In genomic region chr1:93029317-93029716, GRCh38 we compare ENCODE assay signal across 16 cellular contexts. TPM values are rescaled to one million over a fixed set of nuclear protein-coding genes. Genes with fewer than 3 reads are reported as not detected.
DNase-seq lines count a peak whose midpoint lies in the region; ATAC-seq and TF ChIP-seq lines count a peak whose summit lies in the region.
"Had no signal": no experiment of that assay in that cellular context is flagged by ENCODE, and none has a peak within 500 bp of the region (broad histone marks: within the 10 kb centered on the region; RNA-seq: fewer than 3 reads in every experiment).

No MANE protein-coding gene starts in this region.

- 51 to 63% methylated on average over 3 of the region's 3 CpGs for WGBS in aorta, 2 donors

- H3K79me2 ChIP-seq in DOHH2 (ENCODE audit: control insufficient read depth, low read length), result no peaks in the 10 kb centered on the region
- H3K79me2 ChIP-seq in OCI-LY1 (ENCODE audit: insufficient read depth, low read length), result no peaks in the 10 kb centered on the region

- no peaks in the 10 kb centered on the region for H3K9me3 Mint-ChIP-seq in activated naive CD4-positive, alpha-beta T cell treated with anti-CD3 and anti-CD28 coated beads, Interleukin-2, amount 50 U/mL, for 72 hours
- H3K9me3 Mint-ChIP-seq: stimulated activated naive B cell treated with anti-CD40 and anti-IgM and Interleukin-4, amounts not matched to agents 10 μg/mL and 1 μg/mL and 100 μg/mL, for 72 hours had no signal

- H3K36me3 ChIP-seq in BLaER1, result no peaks in the 10 kb centered on the region
- H3K36me3 ChIP-seq in DOHH2 (ENCODE audit: control insufficient read depth, low read length), result no peaks in the 10 kb centered on the region
- no peaks in the 10 kb centered on the region for H3K36me3 ChIP-seq in OCI-LY1 (ENCODE audit: insufficient read depth, low read length)
- no peaks in the 10 kb centered on the region for H3K36me3 ChIP-seq in aorta (ENCODE audit: control insufficient read depth in 1 of 2, insufficient read depth in 2 of 2, low read length in 1 of 2)
- H3K36me3 ChIP-seq: WERI-Rb-1 had no signal

- H3K4me1 ChIP-seq in BLaER1, result peaks cover 66% of the 10 kb centered on the region
- H3K4me1 ChIP-seq in DOHH2 (ENCODE audit: control insufficient read depth, low read length), result peaks cover 36% of the 10 kb centered on the region
- peaks cover 95% of the 10 kb centered on the region for H3K4me1 ChIP-seq in OCI-LY1 (ENCODE audit: insufficient read depth, low read length, severe bottlenecking)
- no peaks in the 10 kb centered on the region for H3K4me1 ChIP-seq in aorta (ENCODE audit: control insufficient read depth in 1 of 2, insufficient read depth in 2 of 2, low read length in 2 of 2)

- no peak overlapping the region for H2AFZ ChIP-seq in OCI-LY1 (ENCODE audit: low read length)

- peak; percentile 84 to 95 for ATAC-seq in activated naive CD4-positive, alpha-beta T cell treated with anti-CD3 and anti-CD28 coated beads, Interleukin-2, amount 50 U/mL, for 72 hours
- no peak for ATAC-seq in GM21528 (IDR thresholded peaks at IDR 0.05; ENCODE audit: low FRiP score, unreplicated experiment)
- ATAC-seq in aorta (ENCODE audit: low FRiP score), result no peak

- peak in 1 of 2 donors; percentile 11 for DNase-seq in activated naive CD4-positive, alpha-beta T cell treated with anti-CD3 and anti-CD28 coated beads, Interleukin-2, amount 50 U/mL, for 72 hours (ENCODE audit: low spot score in 2 of 2)
- no peak for DNase-seq in caudate nucleus (lab: John Stamatoyannopoulos, UW)
- DNase-seq in aorta, result no peak
- no peak for DNase-seq in NCI-H2227 treated with DMSO at 0.1 percent for 48 hours (lab: John Stamatoyannopoulos, UW)
- DNase-seq: EL; Kasumi-1; mesenchymal stem cell; NCI-H748 treated with DMSO at 0.1 percent for 48 hours; nucleus accumbens; SHP77; stimulated activated naive B cell treated with anti-CD40 and anti-IgM and Interleukin-4, amounts not matched to agents 10 μg/mL and 1 μg/mL and 100 μg/mL, for 72 hours; WERI-Rb-1 had no signal

- H3K9me2 ChIP-seq in DOHH2 (replicated peaks; ENCODE audit: control insufficient read depth, low read length), result no peaks in the 10 kb centered on the region
- no peaks in the 10 kb centered on the region for H3K9me2 ChIP-seq in OCI-LY1 (ENCODE audit: low read depth, low read length)

- H3K4me3 ChIP-seq in BLaER1 (no peak overlapping the region), DOHH2 (ENCODE audit: low read length) (no peak overlapping the region), OCI-LY1 (ENCODE audit: low read depth, low read length, poor library complexity, severe bottlenecking) (no peak overlapping the region), aorta (ENCODE audit: low read length in 2 of 2) (no peak overlapping the region)

- 0 out of 2 replicates have a peak, but pooled peaks cover 4% of the 10 kb centered on the region for H3K9me3 ChIP-seq in BLaER1
- H3K9me3 ChIP-seq in DOHH2 (ENCODE audit: control insufficient read depth, insufficient read depth, low read length), result no peaks in the 10 kb centered on the region
- no peaks in the 10 kb centered on the region for H3K9me3 ChIP-seq in OCI-LY1 (ENCODE audit: low read length)
- no peaks in the 10 kb centered on the region for H3K9me3 ChIP-seq in aorta (ENCODE audit: control insufficient read depth, low read length)

- no peak for TF ChIP-seq CTCF in DOHH2 (IDR thresholded peaks at IDR 0.05; ENCODE audit: low read depth, low read length, poor library complexity, severe bottlenecking)
- TF ChIP-seq CTCF in OCI-LY1 (IDR thresholded peaks at IDR 0.05; ENCODE audit: low read length), result no peak

- H3K9ac ChIP-seq in BLaER1 (no peak overlapping the region), OCI-LY1 (ENCODE audit: low read length) (peak overlapping the region; percentile 69)

- H3K27ac ChIP-seq in BLaER1 (no peak overlapping the region), DOHH2 (ENCODE audit: low read depth, low read length) (no peak overlapping the region), OCI-LY1 (ENCODE audit: low read depth, low read length, poor library complexity, severe bottlenecking) (peak overlapping the region; percentile 98), caudate nucleus (ENCODE audit: low read depth, low read length) (no peak overlapping the region), aorta (ENCODE audit: low read depth in 1 of 2, low read length in 2 of 2) (no peak overlapping the region)
- H3K27ac ChIP-seq: WERI-Rb-1 had no signal

- H3K27ac Mint-ChIP-seq in activated naive CD4-positive, alpha-beta T cell treated with anti-CD3 and anti-CD28 coated beads, Interleukin-2, amount 50 U/mL, for 72 hours, result peak overlapping the region in 1 of 2 donors; percentile 65
- H3K27ac Mint-ChIP-seq: stimulated activated naive B cell treated with anti-CD40 and anti-IgM and Interleukin-4, amounts not matched to agents 10 μg/mL and 1 μg/mL and 100 μg/mL, for 72 hours had no signal

- no peaks in the 10 kb centered on the region for H3K36me3 Mint-ChIP-seq in activated naive CD4-positive, alpha-beta T cell treated with anti-CD3 and anti-CD28 coated beads, Interleukin-2, amount 50 U/mL, for 72 hours
- H3K36me3 Mint-ChIP-seq: stimulated activated naive B cell treated with anti-CD40 and anti-IgM and Interleukin-4, amounts not matched to agents 10 μg/mL and 1 μg/mL and 100 μg/mL, for 72 hours had no signal

- no peaks in the 10 kb centered on the region for H3K27me3 ChIP-seq in BLaER1
- H3K27me3 ChIP-seq in DOHH2 (ENCODE audit: control insufficient read depth, low read length), result no peaks in the 10 kb centered on the region
- H3K27me3 ChIP-seq in OCI-LY1 (ENCODE audit: insufficient read depth, low read length), result no peaks in the 10 kb centered on the region
- H3K27me3 ChIP-seq in aorta (ENCODE audit: control insufficient read depth in 1 of 2, insufficient read depth in 2 of 2, low read length in 1 of 2), result no peaks in the 10 kb centered on the region

- 0 out of 2 replicates have a peak, but pooled peaks cover 3% of the 10 kb centered on the region for H3F3A ChIP-seq in DOHH2 (ENCODE audit: control insufficient read depth, insufficient read depth)
- peaks cover 16% of the 10 kb centered on the region for H3F3A ChIP-seq in OCI-LY1 (ENCODE audit: insufficient read depth, low read length)

- H3K4me2 ChIP-seq in BLaER1 (peak overlapping the region; percentile 51), DOHH2 (ENCODE audit: low read length) (peak overlapping the region; percentile 21), OCI-LY1 (ENCODE audit: low read length) (peak overlapping the region; percentile 35; the same call in 1 of the 2 replicates)

- H4K20me1 ChIP-seq in BLaER1, result no peaks in the 10 kb centered on the region
- no peaks in the 10 kb centered on the region for H4K20me1 ChIP-seq in DOHH2 (ENCODE audit: control insufficient read depth, insufficient read depth, low read depth, low read length)
- no peaks in the 10 kb centered on the region for H4K20me1 ChIP-seq in OCI-LY1 (ENCODE audit: insufficient read depth, low read length)

- intact Hi-C loops in aorta (cut with DNase I), result no loop called here

RNA-seq across cellular contexts. Expression of gene MTF2, which starts 49.8 kb away (rescaled TPM):
- total RNA-seq in activated naive CD4-positive, alpha-beta T cell treated with anti-CD3 and anti-CD28 coated beads, Interleukin-2, amount 50 U/mL, for 72 hours, result 10 to 100 TPM; 69.7 to 98.7 TPM
- 10 to 100 TPM; 18.2 to 32.7 TPM for total RNA-seq in aorta
- 1 to 10 TPM; 6.6 to 8.1 TPM for polyA plus RNA-seq in aorta

Comparison
In these comparisons a context has a peak if more than half of its experiments do, and no peak if none do; other contexts are left out.
1. ATAC-seq: peak in activated naive CD4-positive, alpha-beta T cell treated with anti-CD3 and anti-CD28 coated beads, Interleukin-2, amount 50 U/mL, for 72 hours (2 of 2); none in GM21528 (single experiment) and aorta (single experiment).
2. Peak in every context shown above with its lines, with median percentiles within 50 percentile points of each other: H3K4me2 ChIP-seq.